Comparison of ENCODE assay signal across 18 cellular contexts in genomic region chr3:9700536-9700935, GRCh38. TPM values are rescaled to one million over a fixed set of nuclear protein-coding genes. Genes with fewer than 3 reads are reported as not detected.
DNase-seq lines count a peak whose midpoint lies in the region; ATAC-seq and TF ChIP-seq lines count a peak whose summit lies in the region.
"Had no signal": no experiment of that assay in that cellular context is flagged by ENCODE, and none has a peak within 500 bp of the region (broad histone marks: within the 10 kb centered on the region; RNA-seq: fewer than 3 reads in every experiment).

No MANE protein-coding gene starts in this region.

- DNase-seq in M059J (ENCODE audit: low read depth): peak; percentile 17
- DNase-seq in epithelial cell of esophagus (ENCODE audit: low read depth): peak; percentile 59
- peak; percentile 15 for DNase-seq in kidney tubule cell (ENCODE audit: low spot score)
- no peak for DNase-seq in stimulated activated naive B cell treated with anti-CD40 and anti-IgM and Interleukin-4, amounts not matched to agents 10 μg/mL and 1 μg/mL and 100 μg/mL, for 72 hours
- DNase-seq in prostate gland (ENCODE audit: low spot score): no peak
- no peak for DNase-seq in NCI-H345 (lab: John Stamatoyannopoulos, UW)
- no peak for DNase-seq in HFFc6
- DNase-seq: 8988T; CD4-positive, alpha-beta memory T cell; DMS153; DMS79; GDM1; IMR-90 had no signal

- H3K9me3 ChIP-seq in prostate gland: no peaks in the 10 kb centered on the region
- H3K9me3 ChIP-seq: BLaER1, HAP-1 had no signal

- H3K4me3 ChIP-seq in epithelial cell of esophagus (ENCODE audit: low read length): no peak overlapping the region
- H3K4me3 ChIP-seq in prostate gland: no peak overlapping the region
- H3K4me3 ChIP-seq: BLaER1, HAP-1 had no signal

- ATAC-seq in stimulated activated naive B cell treated with anti-CD40 and anti-IgM and Interleukin-4, amounts not matched to agents 10 μg/mL and 1 μg/mL and 100 μg/mL, for 72 hours (replicated peaks): no peak

- no peaks in the 10 kb centered on the region for H3K27me3 ChIP-seq in prostate gland (replicated peaks; ENCODE audit: insufficient read depth)

- peaks cover 3 to 5% of the 10 kb centered on the region in 2 donors for H3K36me3 ChIP-seq in prostate gland
- H3K36me3 ChIP-seq: HAP-1 had no signal

- peaks cover 57 to 71% of the 10 kb centered on the region in 2 donors for H3K36me3 Mint-ChIP-seq in stimulated activated naive B cell treated with anti-CD40 and anti-IgM and Interleukin-4, amounts not matched to agents 10 μg/mL and 1 μg/mL and 100 μg/mL, for 72 hours
- peaks cover 5% of the 10 kb centered on the region; the same call in 1 of the 2 replicates for H3K36me3 Mint-ChIP-seq in HFFc6 (ENCODE audit: low read depth)

- peaks cover 9 to 28% of the 10 kb centered on the region in 2 donors for H3K4me1 Mint-ChIP-seq in stimulated activated naive B cell treated with anti-CD40 and anti-IgM and Interleukin-4, amounts not matched to agents 10 μg/mL and 1 μg/mL and 100 μg/mL, for 72 hours
- H3K4me1 Mint-ChIP-seq in HFFc6 (ENCODE audit: low read depth): no peaks in the 10 kb centered on the region

- no peak for TF ChIP-seq CTCF in epithelial cell of esophagus (IDR thresholded peaks at IDR 0.05; ENCODE audit: insufficient read depth, low read depth, low read length, missing control alignments)
- no peak for TF ChIP-seq CTCF in prostate gland (IDR thresholded peaks at IDR 0.05)
- no peak for TF ChIP-seq CTCF in HFFc6 (IDR thresholded peaks at IDR 0.05)

- H3K4me1 ChIP-seq in prostate gland (replicated peaks): peaks cover 7% of the 10 kb centered on the region
- H3K4me1 ChIP-seq: BLaER1 had no signal

- H3K27me3 Mint-ChIP-seq in stimulated activated naive B cell treated with anti-CD40 and anti-IgM and Interleukin-4, amounts not matched to agents 10 μg/mL and 1 μg/mL and 100 μg/mL, for 72 hours: peaks cover 12 to 19% of the 10 kb centered on the region in 2 donors
- peaks cover 6% of the 10 kb centered on the region for H3K27me3 Mint-ChIP-seq in HFFc6 (ENCODE audit: insufficient read depth)

- no peak for TF ChIP-seq POLR2A in prostate gland (IDR thresholded peaks at IDR 0.05)

- no peak overlapping the region for H3K27ac ChIP-seq in prostate gland
- H3K27ac ChIP-seq: BLaER1 had no signal

- intact Hi-C loops in prostate gland (cut with DNase I): no loop called here

- no peak overlapping the region for H3K4me3 Mint-ChIP-seq in stimulated activated naive B cell treated with anti-CD40 and anti-IgM and Interleukin-4, amounts not matched to agents 10 μg/mL and 1 μg/mL and 100 μg/mL, for 72 hours
- H3K4me3 Mint-ChIP-seq in HFFc6: no peak overlapping the region
- H3K4me3 Mint-ChIP-seq: CD14-positive monocyte; CD4-positive, alpha-beta memory T cell had no signal

- WGBS in prostate gland: 85% methylated on average over 2 of the region's 2 CpGs

- peak overlapping the region; percentile 1 for H3K27ac Mint-ChIP-seq in stimulated activated naive B cell treated with anti-CD40 and anti-IgM and Interleukin-4, amounts not matched to agents 10 μg/mL and 1 μg/mL and 100 μg/mL, for 72 hours
- H3K27ac Mint-ChIP-seq in HFFc6: no peak overlapping the region

- no peaks in the 10 kb centered on the region for H3K9me3 Mint-ChIP-seq in stimulated activated naive B cell treated with anti-CD40 and anti-IgM and Interleukin-4, amounts not matched to agents 10 μg/mL and 1 μg/mL and 100 μg/mL, for 72 hours
- no peaks in the 10 kb centered on the region for H3K9me3 Mint-ChIP-seq in HFFc6
- H3K9me3 Mint-ChIP-seq: CD4-positive, alpha-beta memory T cell had no signal

RNA-seq across cellular contexts. Expression of gene CPNE9, which starts 3.1 kb away (rescaled TPM):
- not detected in 2 replicates for total RNA-seq in M059J (2014; rRNA removed; shearing (Covaris generic))
- not detected for total RNA-seq in prostate gland
- total RNA-seq in HFFc6 (2021; fragmentation: NEBNext Ultra II Directional; extraction: Animal tissue kit (Norgen Biotek cat#: 25700)): not detected
- total RNA-seq: A673, Daoy, IMR-90 had no signal

RNA-seq across cellular contexts. Expression of gene BRPF1, which starts 31.0 kb away (rescaled TPM):
- total RNA-seq in M059J (2014; rRNA removed; shearing (Covaris generic)): 10.1 and 14.0 TPM in 2 replicates
- 10 to 100 TPM; 14.2 to 43.5 TPM for total RNA-seq in prostate gland
- total RNA-seq in HFFc6 (2021; fragmentation: NEBNext Ultra II Directional; extraction: Animal tissue kit (Norgen Biotek cat#: 25700)): 10 to 100 TPM; 14.4 to 18.4 (median 17.1) TPM

RNA-seq across cellular contexts. Expression of gene OGG1, which starts 49.2 kb away (rescaled TPM):
- total RNA-seq in M059J (2014; rRNA removed; shearing (Covaris generic)): 9.6 and 10.4 TPM in 2 replicates
- 10 to 100 TPM; 22.6 to 38.2 TPM for total RNA-seq in prostate gland
- total RNA-seq in HFFc6 (2021; fragmentation: NEBNext Ultra II Directional; extraction: Animal tissue kit (Norgen Biotek cat#: 25700)): 10 to 100 TPM; 17.7 to 26.2 (median 23.7) TPM

RNA-seq across cellular contexts. Expression of gene MTMR14, which starts 51.2 kb away (rescaled TPM):
- total RNA-seq in M059J (2014; rRNA removed; shearing (Covaris generic)): 14.6 and 17.3 TPM in 2 replicates
- total RNA-seq in prostate gland: 10 to 100 TPM; 30.3 to 59.8 TPM
- 10 to 100 TPM; 23.5 to 31.0 (median 28.2) TPM for total RNA-seq in HFFc6 (2021; fragmentation: NEBNext Ultra II Directional; extraction: Animal tissue kit (Norgen Biotek cat#: 25700))

Comparison
In these comparisons a context has a peak if more than half of its experiments do, and no peak if none do; other contexts are left out.
1. DNase-seq: peak in M059J (single experiment), epithelial cell of esophagus (single experiment) and kidney tubule cell (single experiment); none in stimulated activated naive B cell treated with anti-CD40 and anti-IgM and Interleukin-4, amounts not matched to agents 10 μg/mL and 1 μg/mL and 100 μg/mL, for 72 hours (single experiment), prostate gland (single experiment), NCI-H345 (single experiment) and HFFc6 (single experiment).